In genomic region chr11:110429614-110430266, GRCh38 we compare ENCODE assay signal across 8 cellular contexts. TPM values are rescaled to one million over a fixed set of nuclear protein-coding genes. Genes with fewer than 3 reads are reported as not detected.
DNase-seq lines count a peak whose midpoint lies in the region; ATAC-seq and TF ChIP-seq lines count a peak whose summit lies in the region.

A gene with protein sequence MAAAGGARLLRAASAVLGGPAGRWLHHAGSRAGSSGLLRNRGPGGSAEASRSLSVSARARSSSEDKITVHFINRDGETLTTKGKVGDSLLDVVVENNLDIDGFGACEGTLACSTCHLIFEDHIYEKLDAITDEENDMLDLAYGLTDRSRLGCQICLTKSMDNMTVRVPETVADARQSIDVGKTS (plus strand): TSS chr11:110429948. CDS start chr11:110430121, 173 bp downstream.

- H3K4me3 ChIP-seq in HUES64 (ENCODE audit: low read length) (peak within 1 kb of the TSS; percentile 84), PC-9 (peak within 1 kb of the TSS; percentile 89), esophagus muscularis mucosa (peak within 1 kb of the TSS; percentile 75 to 99 (median 80))

- peak within 1 kb of the TSS; percentile 99 for H3K4me3 Mint-ChIP-seq in activated T-cell treated with anti-CD3 and anti-CD28 coated beads, Interleukin-2, amount 50 U/mL, for 4 hours

- H3K9me3 ChIP-seq in HUES64 (ENCODE audit: insufficient read depth, low read depth, low read length) (no peaks in the 10 kb centered on the region), PC-9 (ENCODE audit: insufficient read depth, low read depth) (no peaks in the 10 kb centered on the region), esophagus muscularis mucosa (no peaks in the 10 kb centered on the region)

- peaks cover 1% of the 10 kb centered on the region for H3K27me3 Mint-ChIP-seq in activated T-cell treated with anti-CD3 and anti-CD28 coated beads, Interleukin-2, amount 50 U/mL, for 4 hours (ENCODE audit: low read depth)

- H3K36me3 Mint-ChIP-seq in activated T-cell treated with anti-CD3 and anti-CD28 coated beads, Interleukin-2, amount 50 U/mL, for 4 hours (ENCODE audit: insufficient read depth) = no peaks in the 10 kb centered on the region

- H3K4me1 ChIP-seq in HUES64 (ENCODE audit: insufficient read depth, low read length) (peaks cover 12% of the 10 kb centered on the region), PC-9 (replicated peaks; ENCODE audit: insufficient read depth) (peaks cover 34% of the 10 kb centered on the region), esophagus muscularis mucosa (peaks cover 27 to 45% (median 45%) of the 10 kb centered on the region in 4 donors)

- H3F3A ChIP-seq in PC-9 (ENCODE audit: insufficient read depth, low read depth) = peaks cover 18% of the 10 kb centered on the region

- peak; percentile 53 for DNase-seq in DMS153 treated with DMSO at 0.1 percent for 48 hours (lab: John Stamatoyannopoulos, UW; ENCODE audit: unreplicated experiment)
- DNase-seq in PC-9 = peak; percentile 65 to 73
- DNase-seq in activated T-cell treated with anti-CD3 and anti-CD28 coated beads, Interleukin-2, amount 50 U/mL, for 4 hours = peak; percentile 83
- peak; percentile 94 for DNase-seq in esophagus muscularis mucosa (ENCODE audit: extremely low spot score)
- peak; percentile 86 for DNase-seq in myocyte (ENCODE audit: low read depth)
- peak; percentile 82 for DNase-seq in stimulated activated CD8-positive, alpha-beta memory T cell treated with anti-CD3 and anti-CD28 coated beads, Interleukin-7, amount 100 ng/mL, for 48 hours (ENCODE audit: extremely low read depth in 1 of 2, low read depth in 1 of 2)

- peak within 1 kb of the TSS; percentile 86 for H2AFZ ChIP-seq in PC-9

- intact Hi-C loops in PC-9 (cut with micrococcal nuclease; ENCODE audit: unreplicated experiment) = loop anchor here (2.0 to 10.0 kb wide), 4 partner anchors 53 to 1018 kb away; partner anchors contain the start of gene ZC3H12C
- intact Hi-C loops in esophagus muscularis mucosa (cut with DNase I) = loop anchor here (2.0 to 5.0 kb wide), 2 partner anchors 52 to 133 kb away; partner anchors contain the start of gene RDX

- POLR2A ChIA-PET in PC-9 (lab: Charles Lee; ENCODE audit: unreplicated experiment) = interaction anchor here (0.6 to 0.9 kb wide), 3 partner anchors 18 to 763 kb away, joined by 3 read pairs; no protein-coding TSS in a partner anchor

- CTCF ChIA-PET in PC-9 (lab: Charles Lee) = interaction anchor here (0.7 kb wide), 1 partner anchor 231 kb away, joined by 3 read pairs; no protein-coding TSS in a partner anchor

- peak; percentile 83 for ATAC-seq in GM21423 (IDR thresholded peaks at IDR 0.05; ENCODE audit: unreplicated experiment)
- peak; percentile 85 to 87 for ATAC-seq in activated T-cell treated with anti-CD3 and anti-CD28 coated beads, Interleukin-2, amount 50 U/mL, for 4 hours

- no peaks in the 10 kb centered on the region for H3K9me3 Mint-ChIP-seq in activated T-cell treated with anti-CD3 and anti-CD28 coated beads, Interleukin-2, amount 50 U/mL, for 4 hours

- H3K9ac ChIP-seq in HUES64 (ENCODE audit: low read depth, low read length) = peak within 1 kb of the TSS; percentile 87

- no peak for TF ChIP-seq POLR2A in esophagus muscularis mucosa (IDR thresholded peaks at IDR 0.05; ENCODE audit: low read depth)

- WGBS in HUES64 = 1% methylated on average over 67 of the region's 67 CpGs
- under 1% methylated on average over 26 of the region's 67 CpGs for WGBS in esophagus muscularis mucosa

- TF ChIP-seq EP300 in esophagus muscularis mucosa (IDR thresholded peaks at IDR 0.05) = no peak

- H3K27me3 ChIP-seq in HUES64 (ENCODE audit: insufficient read depth, low read length) = peaks cover 8% of the 10 kb centered on the region; the same call in 1 of the 2 replicates
- H3K27me3 ChIP-seq in PC-9 (ENCODE audit: insufficient read depth, low read depth) = no peaks in the 10 kb centered on the region
- H3K27me3 ChIP-seq in esophagus muscularis mucosa = no peaks in the 10 kb centered on the region

- H4K20me1 ChIP-seq in PC-9 (ENCODE audit: insufficient read depth) = peaks cover 14% of the 10 kb centered on the region; the same call in 1 of the 2 replicates

- no TSS peak for BruUV-seq in PC-9 (replicated peaks; lab: Mats Ljungman, UMichigan)

- H3K79me2 ChIP-seq in PC-9 (ENCODE audit: low read depth) = peaks cover 45% of the 10 kb centered on the region

- TF ChIP-seq CTCF in PC-9 (conservative IDR thresholded peaks at IDR 0.05) (no peak), esophagus muscularis mucosa (IDR thresholded peaks at IDR 0.05) (peak; percentile 59 to 85 (median 64))

- H3K4me2 ChIP-seq in PC-9 = peak within 1 kb of the TSS; percentile 92

- H3K27ac ChIP-seq in HUES64 (ENCODE audit: low read depth, low read length) = peak within 1 kb of the TSS; percentile 79; the same call in 1 of the 2 replicates
- peak within 1 kb of the TSS; percentile 52 for H3K27ac ChIP-seq in PC-9
- H3K27ac ChIP-seq in esophagus muscularis mucosa (replicated peaks in 1 of 4) = peak within 1 kb of the TSS; percentile 88 to 97 (median 91)

- H3K4me1 Mint-ChIP-seq in activated T-cell treated with anti-CD3 and anti-CD28 coated beads, Interleukin-2, amount 50 U/mL, for 4 hours (ENCODE audit: low read depth) = peaks cover 43% of the 10 kb centered on the region

- no peaks in the 10 kb centered on the region for H3K36me3 ChIP-seq in HUES64 (ENCODE audit: insufficient read depth, low read length)
- no peaks in the 10 kb centered on the region for H3K36me3 ChIP-seq in PC-9 (ENCODE audit: low read depth)
- no peaks in the 10 kb centered on the region for H3K36me3 ChIP-seq in esophagus muscularis mucosa

- H3K9me2 ChIP-seq in PC-9 (ENCODE audit: insufficient read depth) = no peaks in the 10 kb centered on the region

RNA-seq across cellular contexts. Expression of the gene that starts here (rescaled TPM):
- 11.3 TPM for polyA plus RNA-seq in HUES64 (2013, experiment 1 of 2)
- polyA plus RNA-seq in HUES64 (2013, experiment 2 of 2) = 12.0 TPM
- 10.5 and 11.9 TPM in 2 replicates for total RNA-seq in PC-9 (2021)
- total RNA-seq in activated T-cell treated with anti-CD3 and anti-CD28 coated beads, Interleukin-2, amount 50 U/mL, for 4 hours = 10 to 100 TPM; 16.0 to 17.1 (median 16.0) TPM
- total RNA-seq in esophagus muscularis mucosa = 10 to 100 TPM; 12.0 to 15.7 (median 13.6) TPM
- 11.8 and 13.0 TPM in 2 replicates for total RNA-seq in myocyte
- 7.5 TPM for polyA plus RNA-seq in myocyte (2012)

Comparison
In these comparisons a context has a peak if more than half of its experiments do, and no peak if none do; other contexts are left out.
1. Peak in every context shown above with its lines: DNase-seq, ATAC-seq, H3K4me3 ChIP-seq and H3K27ac ChIP-seq.